Comparison of ENCODE assay signal across 11 cellular contexts in genomic region chr13:84574851-84575250, GRCh38.
DNase-seq lines count a peak whose midpoint lies in the region; TF ChIP-seq lines count a peak whose summit lies in the region.
"Had no signal": no experiment of that assay in that cellular context is flagged by ENCODE, and none has a peak within 500 bp of the region (broad histone marks: within the 10 kb centered on the region; RNA-seq: fewer than 3 reads in every experiment).

No MANE protein-coding gene starts in this region.

- intact Hi-C loops in dorsolateral prefrontal cortex (cut with DNase I), result no loop called here

- no peaks in the 10 kb centered on the region for H3K27me3 ChIP-seq in dorsolateral prefrontal cortex
- H3K27me3 ChIP-seq in effector memory CD4-positive, alpha-beta T cell (replicated peaks; ENCODE audit: control insufficient read depth, insufficient read depth, low read length, poor library complexity, severe bottlenecking), result no peaks in the 10 kb centered on the region
- H3K27me3 ChIP-seq: esophagus muscularis mucosa had no signal

- no peak overlapping the region for H3K27ac ChIP-seq in dorsolateral prefrontal cortex
- H3K27ac ChIP-seq in effector memory CD4-positive, alpha-beta T cell (ENCODE audit: insufficient read depth, low read length, poor library complexity, severe bottlenecking), result no peak overlapping the region
- H3K27ac ChIP-seq: esophagus muscularis mucosa had no signal

- DNase-seq in DMS53 (lab: John Stamatoyannopoulos, UW) (peak; percentile 14), DMS53 treated with DMSO at 0.1 percent for 48 hours (lab: John Stamatoyannopoulos, UW; ENCODE audit: unreplicated experiment) (no peak), NCI-H526 treated with DMSO at 0.1 percent for 48 hours (lab: John Stamatoyannopoulos, UW) (peak; percentile 40), dorsolateral prefrontal cortex (no peak), pons (ENCODE audit: low spot score) (peak; percentile 16)
- DNase-seq in stimulated activated CD4-positive, alpha-beta T cell treated with anti-CD3 and anti-CD28 coated beads, Interleukin-2, amount 100 ng/mL, for 48 hours, result no peak
- no peak for DNase-seq in effector memory CD4-positive, alpha-beta T cell
- no peak for DNase-seq in activated CD8-positive, alpha-beta memory T cell treated with anti-CD3 and anti-CD28 coated beads, Interleukin-2, amount 50 U/mL, for 4 hours
- DNase-seq: activated T-cell treated with anti-CD3 and anti-CD28 coated beads, Interleukin-2, amount 50 U/mL, for 4 hours; T-helper 1 cell had no signal

- H3K4me3 ChIP-seq in dorsolateral prefrontal cortex, result no peak overlapping the region
- H3K4me3 ChIP-seq in effector memory CD4-positive, alpha-beta T cell (ENCODE audit: insufficient read depth, low read depth, low read length, poor library complexity, severe bottlenecking), result no peak overlapping the region
- H3K4me3 ChIP-seq: esophagus muscularis mucosa had no signal

- H3K36me3 ChIP-seq in effector memory CD4-positive, alpha-beta T cell (ENCODE audit: control insufficient read depth, insufficient read depth, low read length), result no peaks in the 10 kb centered on the region
- H3K36me3 ChIP-seq: esophagus muscularis mucosa had no signal

- H3K9me3 ChIP-seq in effector memory CD4-positive, alpha-beta T cell (ENCODE audit: control insufficient read depth, low read length), result no peaks in the 10 kb centered on the region
- H3K9me3 ChIP-seq: esophagus muscularis mucosa had no signal

- H3K4me1 ChIP-seq in effector memory CD4-positive, alpha-beta T cell (ENCODE audit: control insufficient read depth, insufficient read depth, low read length, poor library complexity, severe bottlenecking), result no peaks in the 10 kb centered on the region
- H3K4me1 ChIP-seq: esophagus muscularis mucosa had no signal

- peak in 50 of 56 donors; percentile 10 to 62 (median 37) for TF ChIP-seq CTCF in dorsolateral prefrontal cortex (IDR thresholded peaks at IDR 0.05 in 54 of 56, conservative IDR thresholded peaks at IDR 0.05 in 2 of 56; ENCODE audit: low read depth in 1 of 56, partially characterized antibody in 56 of 56)

Comparison
In these comparisons a context has a peak if more than half of its experiments do, and no peak if none do; other contexts are left out.
1. DNase-seq: peak in DMS53 (single experiment), NCI-H526 treated with DMSO at 0.1 percent for 48 hours (single experiment) and pons (single experiment); none in DMS53 treated with DMSO at 0.1 percent for 48 hours (single experiment), dorsolateral prefrontal cortex (0 of 10), stimulated activated CD4-positive, alpha-beta T cell treated with anti-CD3 and anti-CD28 coated beads, Interleukin-2, amount 100 ng/mL, for 48 hours (0 of 2), effector memory CD4-positive, alpha-beta T cell (0 of 3) and activated CD8-positive, alpha-beta memory T cell treated with anti-CD3 and anti-CD28 coated beads, Interleukin-2, amount 50 U/mL, for 4 hours (single experiment).